Comparison of ENCODE assay signal across 8 cellular contexts in genomic region chr2:142165790-142166189, GRCh38. TPM values are rescaled to one million over a fixed set of nuclear protein-coding genes. Genes with fewer than 3 reads are reported as not detected.
DNase-seq lines count a peak whose midpoint lies in the region; ATAC-seq and TF ChIP-seq lines count a peak whose summit lies in the region.

No MANE protein-coding gene starts in this region.

- no peak for TF ChIP-seq POLR2A in gastroesophageal sphincter (IDR thresholded peaks at IDR 0.05)

- H3K9me3 ChIP-seq in gastroesophageal sphincter, result peaks cover 0 to 6% (median 0%) of the 10 kb centered on the region in 3 donors

- no peaks in the 10 kb centered on the region for H3K4me1 ChIP-seq in gastroesophageal sphincter

- no peak for DNase-seq in AG09319 (ENCODE audit: extremely low read depth, low read depth)
- peak; percentile 15 for DNase-seq in NCI-H748 treated with DMSO at 0.1 percent for 48 hours (lab: John Stamatoyannopoulos, UW)
- DNase-seq in epithelial cell of prostate (ENCODE audit: low read depth, low spot score), result peak; percentile 33
- no peak for DNase-seq in coronary artery (ENCODE audit: low spot score)
- DNase-seq in cerebellum (ENCODE audit: low spot score), result no peak

- TF ChIP-seq CTCF in AG09319 (IDR thresholded peaks at IDR 0.05; ENCODE audit: low read depth, low read length), result peak; percentile 31
- no peak for TF ChIP-seq CTCF in gastroesophageal sphincter (IDR thresholded peaks at IDR 0.05)
- no peak for TF ChIP-seq CTCF in coronary artery (IDR thresholded peaks at IDR 0.05)

- no peak for TF ChIP-seq EP300 in gastroesophageal sphincter (IDR thresholded peaks at IDR 0.05)

- H3K4me3 ChIP-seq in gastroesophageal sphincter, result no peak overlapping the region
- no peak overlapping the region for H3K4me3 ChIP-seq in coronary artery

- no peak overlapping the region for H3K27ac ChIP-seq in epithelial cell of prostate
- H3K27ac ChIP-seq in gastroesophageal sphincter, result no peak overlapping the region
- H3K27ac ChIP-seq in coronary artery, result no peak overlapping the region

- 27 to 73% methylated on average over 3 of the region's 3 CpGs for whole genome bisulfite sequencing in gastroesophageal sphincter (ENCODE audit: low coverage in 1 of 2), 2 donors

- peak; percentile 65 for ATAC-seq in GM19324 (IDR thresholded peaks at IDR 0.05; ENCODE audit: low FRiP score, unreplicated experiment)
- peak; percentile 99 for ATAC-seq in HG03097 (IDR thresholded peaks at IDR 0.05; ENCODE audit: low FRiP score, unreplicated experiment)
- no peak for ATAC-seq in gastroesophageal sphincter

- H3K36me3 ChIP-seq in gastroesophageal sphincter, result no peaks in the 10 kb centered on the region

- no peaks in the 10 kb centered on the region for H3K27me3 ChIP-seq in gastroesophageal sphincter

RNA-seq across cellular contexts. Expression of gene LRP1B, which starts 35.0 kb away (rescaled TPM):
- total RNA-seq in gastroesophageal sphincter (10 to 100 TPM in 1 of 4 donors, 1 to 10 TPM in 1, under 1 TPM in 2; 0.27 to 20.7 (median 3.2) TPM), cerebellum (55.0 TPM)

Comparison
In these comparisons a context has a peak if more than half of its experiments do, and no peak if none do; other contexts are left out.
1. DNase-seq: peak in NCI-H748 treated with DMSO at 0.1 percent for 48 hours (single experiment) and epithelial cell of prostate (single experiment); none in AG09319 (single experiment), coronary artery (single experiment) and cerebellum (single experiment).